25 cellular contexts compared by ENCODE assay signal in the genomic region with DNA sequence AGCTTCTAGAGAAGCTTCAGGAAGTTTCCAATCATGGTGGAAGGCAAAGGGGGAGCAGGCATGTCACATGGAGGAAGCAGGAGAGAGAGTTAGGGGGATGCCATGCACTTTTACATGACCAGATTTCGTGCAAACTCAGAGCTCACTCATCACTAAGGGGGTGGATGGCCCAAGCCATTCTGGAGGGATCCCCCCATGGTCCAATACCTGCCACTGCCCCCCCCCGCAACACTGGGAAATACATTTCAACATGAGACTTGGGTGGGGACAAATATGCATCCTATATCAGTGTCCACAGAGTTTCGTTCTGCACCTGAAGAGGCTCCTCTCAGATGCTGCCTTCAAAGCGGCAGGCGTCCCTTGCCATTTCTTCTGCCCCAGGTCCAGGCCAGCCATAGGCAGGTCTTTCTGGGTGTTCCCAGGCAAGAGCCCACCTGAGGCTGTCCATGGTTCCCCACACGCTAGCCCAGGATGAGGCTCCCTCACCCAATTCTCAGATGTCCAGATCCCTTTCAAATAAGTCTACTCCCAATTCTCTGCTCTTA.
"Had no signal": no experiment of that assay in that cellular context is flagged by ENCODE, and none has a peak within 500 bp of the region (broad histone marks: within the 10 kb centered on the region; RNA-seq: fewer than 3 reads in every experiment).

No MANE protein-coding gene starts in this region.

- H3K36me3 Mint-ChIP-seq: IgD-negative memory B cell had no signal

- H3K4me3 ChIP-seq: K562, PC-9, Peyer's patch, SJCRH30 had no signal

- DNase-seq: Kasumi-1, MM.1S, NCI-H1092 treated with DMSO at 0.1 percent for 48 hours, NCI-H1436, NCI-H187, NCI-H2029, NCI-H2081 treated with DMSO at 0.1 percent for 48 hours, NCI-H2171, NCI-H226, NCI-H446, NCI-H510A, NCI-H524 treated with DMSO at 0.1 percent for 48 hours, NCI-H69, NCI-H774, OCI-M1, PC-9, Peyer's patch, SHP77 treated with DMSO at 0.1 percent for 48 hours, SJCRH30 had no signal

- H3K4me1 ChIP-seq: Peyer's patch, SJCRH30 had no signal

- H3K27ac ChIP-seq: HL-60, KMS-11, PC-9, Peyer's patch, SJCRH30 had no signal

- H3K27me3 ChIP-seq: Peyer's patch had no signal

- H3K4me3 Mint-ChIP-seq: IgD-negative memory B cell had no signal

- ATAC-seq: K562, Right ventricle myocardium inferior, SK-N-SH treated with all-trans-retinoic acid at 6 μM for 48 hours had no signal

- H3K36me3 ChIP-seq: Peyer's patch, SJCRH30 had no signal

- H3K9me3 ChIP-seq: Peyer's patch, SJCRH30 had no signal
